17 cellular contexts compared by ENCODE assay signal in genomic region chr17:38602453-38602852, GRCh38. TPM values are rescaled to one million over a fixed set of nuclear protein-coding genes. Genes with fewer than 3 reads are reported as not detected.
DNase-seq lines count a peak whose midpoint lies in the region; ATAC-seq and TF ChIP-seq lines count a peak whose summit lies in the region.
"Had no signal": no experiment of that assay in that cellular context is flagged by ENCODE, and none has a peak within 500 bp of the region (broad histone marks: within the 10 kb centered on the region; RNA-seq: fewer than 3 reads in every experiment).

No MANE protein-coding gene starts in this region.

- ATAC-seq in HG03159 (IDR thresholded peaks at IDR 0.05; ENCODE audit: unreplicated experiment): no peak
- ATAC-seq in HG02885 (IDR thresholded peaks at IDR 0.05; ENCODE audit: poor library complexity, unreplicated experiment): no peak

- H3K79me2 ChIP-seq in GM23248 (ENCODE audit: insufficient read depth): no peaks in the 10 kb centered on the region

- in situ Hi-C loops in GM23248 (cut with MboI) (no loop called here), ACHN (cut with HindIII; ENCODE audit: low pct_ligation_motif_present, low pct_unique_long_range_greater_than_20kb, low sequenced_read_pairs) (no loop called here)

- H3F3A ChIP-seq in GM23248 (ENCODE audit: insufficient read depth): no peaks in the 10 kb centered on the region

- DNase-seq in GM23248 (peak; percentile 37), WERI-Rb-1 (no peak), retina (peak; percentile 44), SW 1271 (lab: John Stamatoyannopoulos, UW) (no peak), ACHN (no peak)
- DNase-seq: activated CD4-positive, alpha-beta T cell treated with anti-CD3 and anti-CD28 coated beads, Interleukin-2, amount 50 U/mL, for 48 hours; activated naive CD8-positive, alpha-beta T cell treated with anti-CD3 and anti-CD28 coated beads for 36 hours; activated T-cell treated with anti-CD3 and anti-CD28 coated beads, Interleukin-2, amount 50 U/mL, for 48 hours; NCI-H2081; occipital lobe; PC-9; stimulated activated CD4-positive, alpha-beta T cell treated with anti-CD3 and anti-CD28 coated beads, Interleukin-4, amount 100 ng/mL, for 1 hour had no signal

- no peak overlapping the region for H2AFZ ChIP-seq in GM23248
- H2AFZ ChIP-seq: PC-9 had no signal

- H3K36me3 ChIP-seq in GM23248 (ENCODE audit: low read depth): no peaks in the 10 kb centered on the region
- H3K36me3 ChIP-seq in WERI-Rb-1: no peaks in the 10 kb centered on the region
- H3K36me3 ChIP-seq in iPS-15b (ENCODE audit: control insufficient read depth, insufficient read depth, low read length): no peaks in the 10 kb centered on the region
- H3K36me3 ChIP-seq: thoracic aorta had no signal

- WGBS in GM23248 (ENCODE audit: low coverage in 1 of 2, low lambda C conversion rate in 2 of 2, missing lambda C conversion rate in 2 of 2), 2 experiments: 0 to 5% methylated on average over 2 of the region's 2 CpGs

- H3K27ac ChIP-seq in GM23248 (no peak overlapping the region), WERI-Rb-1 (peak overlapping the region; percentile 83)
- H3K27ac ChIP-seq: PC-9, thoracic aorta had no signal

- H3K9ac ChIP-seq in GM23248 (no peak overlapping the region), iPS-15b (ENCODE audit: low read depth, low read length) (no peak overlapping the region)

- TF ChIP-seq CTCF in WERI-Rb-1 (IDR thresholded peaks at IDR 0.05; ENCODE audit: low read depth, low read length): no peak

- H3K27me3 ChIP-seq in GM23248 (replicated peaks; ENCODE audit: insufficient read depth) (peaks cover 30% of the 10 kb centered on the region), WERI-Rb-1 (ENCODE audit: insufficient read depth, low read depth, severe bottlenecking) (no peaks in the 10 kb centered on the region), iPS-15b (ENCODE audit: control insufficient read depth, insufficient read depth, low read length) (peaks cover 60% of the 10 kb centered on the region)

- H3K4me2 ChIP-seq in GM23248 (ENCODE audit: unreplicated experiment): no peak overlapping the region
- H3K4me2 ChIP-seq: PC-9 had no signal

- no peak overlapping the region for H3K4me3 ChIP-seq in GM23248
- no peak overlapping the region for H3K4me3 ChIP-seq in WERI-Rb-1 (ENCODE audit: low read depth, low read length)
- H3K4me3 ChIP-seq in iPS-15b (ENCODE audit: low read depth, low read length): peak overlapping the region; percentile 54
- H3K4me3 ChIP-seq: PC-9, thoracic aorta had no signal

- no peaks in the 10 kb centered on the region for H3K9me2 ChIP-seq in GM23248 (ENCODE audit: insufficient read depth)

- H4K20me1 ChIP-seq in GM23248 (ENCODE audit: insufficient read depth): no peaks in the 10 kb centered on the region

- H3K9me3 ChIP-seq in GM23248 (ENCODE audit: low read depth): no peaks in the 10 kb centered on the region
- no peaks in the 10 kb centered on the region for H3K9me3 ChIP-seq in WERI-Rb-1 (ENCODE audit: severe bottlenecking)
- no peaks in the 10 kb centered on the region for H3K9me3 ChIP-seq in iPS-15b (ENCODE audit: control insufficient read depth, insufficient read depth, low read length)
- H3K9me3 ChIP-seq: thoracic aorta had no signal

- H3K4me1 ChIP-seq in GM23248 (ENCODE audit: insufficient read depth) (no peaks in the 10 kb centered on the region), iPS-15b (ENCODE audit: control insufficient read depth, insufficient read depth, low read length) (peaks cover 35% of the 10 kb centered on the region)

RNA-seq across cellular contexts. Expression of gene SRCIN1, which starts 3.3 kb away (rescaled TPM):
- total RNA-seq in GM23248 (2014; rRNA removed; shearing (Covaris generic)): not detected in 2 replicates
- polyA plus RNA-seq in GM23248 (2016; fragmentation: Nextera tagmentation; extraction: Ambion mirVana): not detected in 2 replicates
- total RNA-seq: thoracic aorta had no signal
- polyA plus RNA-seq: IgD-negative memory B cell had no signal

Comparison
In these comparisons a context has a peak if more than half of its experiments do, and no peak if none do; other contexts are left out.
1. DNase-seq: peak in GM23248 (single experiment) and retina (single experiment); none in WERI-Rb-1 (single experiment), SW 1271 (0 of 2) and ACHN (single experiment).